In genomic region chr5:137900925-137901817, GRCh38 we compare ENCODE assay signal across 24 cellular contexts. TPM values are rescaled to one million over a fixed set of nuclear protein-coding genes. Genes with fewer than 3 reads are reported as not detected.
A peak's percentile ranks its signal among the peaks of the same experiment; 100 is the strongest.
DNase-seq lines count a peak whose midpoint lies in the region; ATAC-seq and TF ChIP-seq lines count a peak whose summit lies in the region.
"Had no signal": no experiment of that assay in that cellular context is flagged by ENCODE, and none has a peak within 500 bp of the region (broad histone marks: within the 10 kb centered on the region; RNA-seq: fewer than 3 reads in every experiment).

No MANE protein-coding gene starts in this region.

- no peaks in the 10 kb centered on the region for H3K27me3 Mint-ChIP-seq in dendritic cell treated with granulocyte-macrophage colony-stimulating factor and Interleukin-4, amounts not matched to agents 40 ng/mL and 50 ng/mL, for 4 days
- peaks cover 4% of the 10 kb centered on the region for H3K27me3 Mint-ChIP-seq in activated naive CD4-positive, alpha-beta T cell treated with anti-CD3 and anti-CD28 coated beads for 36 hours (ENCODE audit: low read depth)
- H3K27me3 Mint-ChIP-seq: CD4-positive, alpha-beta T cell had no signal

- H3K27me3 ChIP-seq in Loucy (ENCODE audit: insufficient read depth, low read length, poor library complexity, severe bottlenecking), result no peaks in the 10 kb centered on the region
- H3K27me3 ChIP-seq in neuronal stem cell (ENCODE audit: control insufficient read depth in 3 of 3, insufficient read depth in 3 of 3, low read depth in 1 of 3, low read length in 3 of 3), result peaks cover 0 to 24% (median 0%) of the 10 kb centered on the region in 3 experiments
- H3K27me3 ChIP-seq: ascending aorta had no signal

- no peak overlapping the region for H3K4ac ChIP-seq in neuronal stem cell (ENCODE audit: low read length)

- no peak overlapping the region for H3K9ac ChIP-seq in Loucy (ENCODE audit: low read depth, low read length, poor library complexity, severe bottlenecking)
- no peak overlapping the region for H3K9ac ChIP-seq in neuronal stem cell (ENCODE audit: low read depth, low read length, poor library complexity)
- H3K9ac ChIP-seq: KMS-11 had no signal

- H3K23ac ChIP-seq in neuronal stem cell (ENCODE audit: low read depth, low read length, poor library complexity), result no peak overlapping the region

- H3K4me3 ChIP-seq in Loucy (ENCODE audit: low read length, poor library complexity, severe bottlenecking) (no peak overlapping the region), neuronal stem cell (ENCODE audit: low read length in 2 of 2) (no peak overlapping the region)
- H3K4me3 ChIP-seq: ascending aorta had no signal

- CTCF ChIA-PET in activated naive CD4-positive, alpha-beta T cell treated with anti-CD3 and anti-CD28 coated beads for 36 hours (lab: Charles Lee), result interaction anchor here (0.7 kb wide), 1 partner anchor 125 kb away, joined by 3 read pairs; no protein-coding TSS in a partner anchor

- peaks cover 8% of the 10 kb centered on the region for H3K4me1 Mint-ChIP-seq in dendritic cell treated with granulocyte-macrophage colony-stimulating factor and Interleukin-4, amounts not matched to agents 40 ng/mL and 50 ng/mL, for 4 days (ENCODE audit: low read depth)
- no peaks in the 10 kb centered on the region for H3K4me1 Mint-ChIP-seq in activated naive CD4-positive, alpha-beta T cell treated with anti-CD3 and anti-CD28 coated beads for 36 hours (ENCODE audit: low read depth)
- H3K4me1 Mint-ChIP-seq: H9; mesothelial cell of epicardium; stimulated activated effector memory CD8-positive, alpha-beta T cell treated with anti-CD3 and anti-CD28 coated beads, Interleukin-12 subunit alpha, Interleukin-12 subunit beta, amount 100 ng/mL, for 72 hours had no signal

- H3K79me2 ChIP-seq in Loucy (ENCODE audit: insufficient read depth, low read length), result no peaks in the 10 kb centered on the region

- no peaks in the 10 kb centered on the region for H3F3A ChIP-seq in Loucy (ENCODE audit: low read depth)

- peak overlapping the region; percentile 80 for H3K27ac Mint-ChIP-seq in dendritic cell treated with granulocyte-macrophage colony-stimulating factor and Interleukin-4, amounts not matched to agents 40 ng/mL and 50 ng/mL, for 4 days
- H3K27ac Mint-ChIP-seq in activated naive CD4-positive, alpha-beta T cell treated with anti-CD3 and anti-CD28 coated beads for 36 hours, result no peak overlapping the region
- H3K27ac Mint-ChIP-seq: activated naive CD4-positive, alpha-beta T cell treated with anti-CD3 and anti-CD28 coated beads, Interleukin-2, amount 10 ng/mL, durations not matched to agents 7 days and 5 days; CD4-positive, alpha-beta T cell; endodermal cell; H9; mesothelial cell of epicardium; stimulated activated effector memory CD8-positive, alpha-beta T cell treated with anti-CD3 and anti-CD28 coated beads, Interleukin-12 subunit alpha, Interleukin-12 subunit beta, amount 100 ng/mL, for 72 hours had no signal

- peak overlapping the region; percentile 17 for H3K4me2 ChIP-seq in Loucy (ENCODE audit: low read depth, low read length, poor library complexity, severe bottlenecking)
- no peak overlapping the region for H3K4me2 ChIP-seq in neuronal stem cell (ENCODE audit: insufficient read depth, low read length, poor library complexity, severe bottlenecking)
- H3K4me2 ChIP-seq: KMS-11 had no signal

- no peaks in the 10 kb centered on the region for H3K9me3 Mint-ChIP-seq in dendritic cell treated with granulocyte-macrophage colony-stimulating factor and Interleukin-4, amounts not matched to agents 40 ng/mL and 50 ng/mL, for 4 days
- no peaks in the 10 kb centered on the region for H3K9me3 Mint-ChIP-seq in activated naive CD4-positive, alpha-beta T cell treated with anti-CD3 and anti-CD28 coated beads for 36 hours
- H3K9me3 Mint-ChIP-seq: activated naive CD4-positive, alpha-beta T cell treated with anti-CD3 and anti-CD28 coated beads, Interleukin-2, amount 10 ng/mL, durations not matched to agents 7 days and 5 days; CD4-positive, alpha-beta T cell; endodermal cell; H9; mesothelial cell of epicardium; stimulated activated effector memory CD8-positive, alpha-beta T cell treated with anti-CD3 and anti-CD28 coated beads, Interleukin-12 subunit alpha, Interleukin-12 subunit beta, amount 100 ng/mL, for 72 hours had no signal

- no peak overlapping the region for H4K8ac ChIP-seq in neuronal stem cell (ENCODE audit: low read depth, low read length)

- H3K36me3 ChIP-seq in Loucy (ENCODE audit: insufficient read depth, low read length) (no peaks in the 10 kb centered on the region), neuronal stem cell (replicated peaks in 1 of 2; ENCODE audit: control insufficient read depth in 2 of 2, insufficient read depth in 2 of 2, low read length in 2 of 2) (no peaks in the 10 kb centered on the region)
- H3K36me3 ChIP-seq: ascending aorta had no signal

- ATAC-seq in HG03045 (IDR thresholded peaks at IDR 0.05; ENCODE audit: unreplicated experiment), result no peak
- ATAC-seq: stimulated activated effector memory CD8-positive, alpha-beta T cell treated with anti-CD3 and anti-CD28 coated beads, Interleukin-12 subunit alpha, Interleukin-12 subunit beta, amount 100 ng/mL, for 72 hours had no signal

- H4K91ac ChIP-seq in neuronal stem cell (ENCODE audit: low read depth, low read length, poor library complexity), result no peak overlapping the region

- no peak overlapping the region for H3K27ac ChIP-seq in neuronal stem cell (replicated peaks; ENCODE audit: low read length)
- H3K27ac ChIP-seq: ascending aorta, KMS-11 had no signal

- no peaks in the 10 kb centered on the region for H3K79me1 ChIP-seq in neuronal stem cell (ENCODE audit: low read depth, low read length)

- H3K4me1 ChIP-seq in Loucy (ENCODE audit: insufficient read depth, low read length, poor library complexity, severe bottlenecking) (peaks cover 3% of the 10 kb centered on the region), neuronal stem cell (ENCODE audit: control insufficient read depth in 2 of 2, insufficient read depth in 1 of 2, low read depth in 1 of 2, low read length in 2 of 2) (no peaks in the 10 kb centered on the region)
- H3K4me1 ChIP-seq: ascending aorta had no signal

- H2AK5ac ChIP-seq in neuronal stem cell (ENCODE audit: low read depth, low read length), result no peak overlapping the region

- H2BK120ac ChIP-seq in neuronal stem cell (ENCODE audit: low read depth, low read length), result no peak overlapping the region

- H3K9me2 ChIP-seq in Loucy (replicated peaks; ENCODE audit: low read depth, low read length), result no peaks in the 10 kb centered on the region

- no peaks in the 10 kb centered on the region for H4K20me1 ChIP-seq in Loucy (ENCODE audit: insufficient read depth, low read length, poor library complexity, severe bottlenecking)

- peak overlapping the region; percentile 78 for H2AFZ ChIP-seq in Loucy (ENCODE audit: low read length)
- H2AFZ ChIP-seq in neuronal stem cell (ENCODE audit: low read length), result peak overlapping the region; percentile 13

- peak overlapping the region; percentile 56 for H3K4me3 Mint-ChIP-seq in dendritic cell treated with granulocyte-macrophage colony-stimulating factor and Interleukin-4, amounts not matched to agents 40 ng/mL and 50 ng/mL, for 4 days
- H3K4me3 Mint-ChIP-seq in activated naive CD4-positive, alpha-beta T cell treated with anti-CD3 and anti-CD28 coated beads for 36 hours, result no peak overlapping the region
- H3K4me3 Mint-ChIP-seq: activated naive CD4-positive, alpha-beta T cell treated with anti-CD3 and anti-CD28 coated beads, Interleukin-2, amount 10 ng/mL, durations not matched to agents 7 days and 5 days; CD4-positive, alpha-beta T cell; endodermal cell; H9; mesothelial cell of epicardium; stimulated activated effector memory CD8-positive, alpha-beta T cell treated with anti-CD3 and anti-CD28 coated beads, Interleukin-12 subunit alpha, Interleukin-12 subunit beta, amount 100 ng/mL, for 72 hours had no signal

- H2BK12ac ChIP-seq in neuronal stem cell (ENCODE audit: low read length), result no peak overlapping the region

- TF ChIP-seq CTCF in Loucy (conservative IDR thresholded peaks at IDR 0.05; ENCODE audit: low read length), result no peak

- H3K9me3 ChIP-seq in Loucy (ENCODE audit: insufficient read depth, low read depth, low read length) (no peaks in the 10 kb centered on the region), neuronal stem cell (replicated peaks in 1 of 2; ENCODE audit: control insufficient read depth in 2 of 2, insufficient read depth in 1 of 2, low read depth in 1 of 2, low read length in 2 of 2) (no peaks in the 10 kb centered on the region)
- H3K9me3 ChIP-seq: ascending aorta had no signal

- no peak overlapping the region for H3K14ac ChIP-seq in neuronal stem cell (ENCODE audit: low read length)

- no peak overlapping the region for H3K18ac ChIP-seq in neuronal stem cell (ENCODE audit: low read length)

- no peak overlapping the region for H2BK15ac ChIP-seq in neuronal stem cell (ENCODE audit: low read length)

- H2BK5ac ChIP-seq in neuronal stem cell (ENCODE audit: low read length), result no peak overlapping the region

- DNase-seq in Ammon's horn (ENCODE audit: low spot score), result peak; percentile 65
- DNase-seq in neuronal stem cell (ENCODE audit: low spot score), result no peak
- no peak for DNase-seq in SHP77 treated with DMSO at 0.1 percent for 48 hours (lab: John Stamatoyannopoulos, UW)
- no peak for DNase-seq in activated naive CD4-positive, alpha-beta T cell treated with anti-CD3 and anti-CD28 coated beads for 36 hours
- no peak for DNase-seq in NCI-H774 (lab: John Stamatoyannopoulos, UW)
- DNase-seq: activated CD4-positive, alpha-beta T cell treated with anti-CD3 and anti-CD28 coated beads, Interleukin-2, amount 50 U/mL, for 4 hours; activated naive CD4-positive, alpha-beta T cell treated with anti-CD3 and anti-CD28 coated beads, Interleukin-2, amount 10 ng/mL, durations not matched to agents 7 days and 5 days; activated T-cell treated with anti-CD3 and anti-CD28 coated beads for 4 hours; CD4-positive, alpha-beta T cell; DND-41; endodermal cell; H9; kidney glomerular epithelial cell; retina; trophoblast cell had no signal

- intact Hi-C loops in dendritic cell treated with granulocyte-macrophage colony-stimulating factor and Interleukin-4, amounts not matched to agents 40 ng/mL and 50 ng/mL, for 4 days (cut with micrococcal nuclease), result no loop called here
- intact Hi-C loops in activated naive CD4-positive, alpha-beta T cell treated with anti-CD3 and anti-CD28 coated beads for 36 hours (cut with micrococcal nuclease), result no loop called here

- H3K36me3 Mint-ChIP-seq in dendritic cell treated with granulocyte-macrophage colony-stimulating factor and Interleukin-4, amounts not matched to agents 40 ng/mL and 50 ng/mL, for 4 days (ENCODE audit: low read depth), result no peaks in the 10 kb centered on the region
- H3K36me3 Mint-ChIP-seq in activated naive CD4-positive, alpha-beta T cell treated with anti-CD3 and anti-CD28 coated beads for 36 hours (ENCODE audit: low read depth), result no peaks in the 10 kb centered on the region
- H3K36me3 Mint-ChIP-seq: activated naive CD4-positive, alpha-beta T cell treated with anti-CD3 and anti-CD28 coated beads, Interleukin-2, amount 10 ng/mL, durations not matched to agents 7 days and 5 days; mesothelial cell of epicardium; stimulated activated effector memory CD8-positive, alpha-beta T cell treated with anti-CD3 and anti-CD28 coated beads, Interleukin-12 subunit alpha, Interleukin-12 subunit beta, amount 100 ng/mL, for 72 hours had no signal

- no CpG with 5 or more reads among the region's 7 CpGs for WGBS in neuronal stem cell (ENCODE audit: extremely low coverage in 2 of 2, insufficient read length in 2 of 2, insufficient replicate concordance in 1 of 2), 2 donors

RNA-seq across cellular contexts. Expression of gene PKD2L2, which starts 11.9 kb away (rescaled TPM):
- polyA plus RNA-seq in neuronal stem cell (2013, experiment 1 of 2), result not detected
- not detected for polyA plus RNA-seq in neuronal stem cell (2013, experiment 2 of 2)
- not detected for total RNA-seq in activated naive CD4-positive, alpha-beta T cell treated with anti-CD3 and anti-CD28 coated beads for 36 hours
- total RNA-seq: ascending aorta; CD4-positive, alpha-beta T cell; cerebellum; endodermal cell; H9; mesothelial cell of epicardium had no signal
- polyA plus RNA-seq: neural cell had no signal

RNA-seq across cellular contexts. Expression of gene MYOT, which starts 33.5 kb away (rescaled TPM):
- polyA plus RNA-seq in neuronal stem cell (2013, experiment 1 of 2), result not detected
- not detected for polyA plus RNA-seq in neuronal stem cell (2013, experiment 2 of 2)
- total RNA-seq in activated naive CD4-positive, alpha-beta T cell treated with anti-CD3 and anti-CD28 coated beads for 36 hours, result not detected
- total RNA-seq: CD4-positive, alpha-beta T cell; endodermal cell; H9; mesothelial cell of epicardium had no signal
- polyA plus RNA-seq: neural cell had no signal
